Comparison of ENCODE assay signal across 8 cellular contexts in the genomic region with DNA sequence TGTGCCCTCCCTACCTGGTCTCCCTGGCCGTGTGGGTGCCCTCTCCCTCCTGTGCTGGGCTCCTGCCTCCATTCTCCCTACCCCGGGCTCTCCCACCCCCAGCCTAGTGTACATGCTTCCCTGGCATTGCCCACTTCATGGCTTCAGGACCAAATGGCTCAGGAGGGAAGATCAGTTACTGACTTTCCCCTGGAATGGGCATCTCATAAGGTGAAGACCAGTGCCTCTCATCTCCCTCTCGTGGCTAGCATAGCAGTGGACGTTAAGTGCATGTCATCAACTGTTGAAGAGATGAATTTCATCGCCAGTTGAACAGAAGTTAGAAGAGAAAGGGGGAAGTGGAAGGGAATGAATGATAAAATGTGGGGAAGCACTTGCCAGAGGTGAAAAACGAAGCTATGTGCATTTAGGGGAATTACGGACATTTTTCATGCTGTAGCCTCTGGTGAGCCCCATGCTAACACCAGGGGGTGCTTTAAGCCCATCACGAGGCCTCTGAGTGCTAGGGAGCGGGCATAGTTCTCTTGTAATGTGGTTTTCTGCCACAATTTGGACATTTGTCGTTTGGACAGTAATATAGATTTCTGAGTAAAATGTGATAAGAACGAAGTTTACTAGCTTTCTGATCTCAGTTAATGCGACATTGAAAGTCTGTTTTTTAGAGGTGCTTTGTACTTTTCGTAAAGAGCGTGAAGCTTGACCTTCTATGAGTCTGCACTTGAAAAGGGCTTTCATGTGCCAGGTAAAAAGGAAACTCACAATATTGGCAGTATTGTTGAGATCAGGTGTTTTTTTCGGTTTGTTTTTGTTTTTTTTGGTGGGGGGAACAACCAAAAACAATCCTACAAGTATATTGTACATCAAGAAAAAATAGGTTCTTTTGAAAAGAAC.
A peak's percentile ranks its signal among the peaks of the same experiment; 100 is the strongest.
DNase-seq lines count a peak whose midpoint lies in the region; ATAC-seq and TF ChIP-seq lines count a peak whose summit lies in the region.

No MANE protein-coding gene starts in this region.

- TF ChIP-seq EP300 in Ishikawa (IDR thresholded peaks at IDR 0.05; ENCODE audit: borderline replicate concordance) = no peak

- DNase-seq in EH (ENCODE audit: low read depth) (peak; percentile 79), SKM-1 (lab: John Stamatoyannopoulos, UW; ENCODE audit: unreplicated experiment) (peak; percentile 37), amniotic stem cell (lab: John Stamatoyannopoulos, UW) (peak; percentile 64), iPS-NIHi7 (ENCODE audit: extremely low spot score) (peak; percentile 72)
- DNase-seq in stimulated activated CD4-positive, alpha-beta T cell treated with anti-CD3 and anti-CD28 coated beads, Interleukin-1b, Interleukin-23, amount 100 ng/mL, for 4 hours (ENCODE audit: low read depth in 2 of 2) = peak; percentile 29 to 48

- ATAC-seq in GM21619 (IDR thresholded peaks at IDR 0.05; ENCODE audit: unreplicated experiment) (no peak), GM21723 (IDR thresholded peaks at IDR 0.05; ENCODE audit: unreplicated experiment) (no peak)

- TF ChIP-seq RAD21 in Ishikawa (IDR thresholded peaks at IDR 0.05; ENCODE audit: low read depth) = peak; percentile 55

TF ChIP-seq in Ishikawa, 13 proteins besides CTCF, POLR2A, EP300 and RAD21:
- TF ChIP-seq, protein P1, sequence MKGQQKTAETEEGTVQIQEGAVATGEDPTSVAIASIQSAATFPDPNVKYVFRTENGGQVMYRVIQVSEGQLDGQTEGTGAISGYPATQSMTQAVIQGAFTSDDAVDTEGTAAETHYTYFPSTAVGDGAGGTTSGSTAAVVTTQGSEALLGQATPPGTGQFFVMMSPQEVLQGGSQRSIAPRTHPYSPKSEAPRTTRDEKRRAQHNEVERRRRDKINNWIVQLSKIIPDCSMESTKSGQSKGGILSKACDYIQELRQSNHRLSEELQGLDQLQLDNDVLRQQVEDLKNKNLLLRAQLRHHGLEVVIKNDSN (IDR thresholded peaks at IDR 0.05) = no peak
- no peak for TF ChIP-seq TAF1 (IDR thresholded peaks at IDR 0.05; ENCODE audit: low read depth)
- no peak for TF ChIP-seq CEBPB (IDR thresholded peaks at IDR 0.05)
- TF ChIP-seq, protein P2, sequence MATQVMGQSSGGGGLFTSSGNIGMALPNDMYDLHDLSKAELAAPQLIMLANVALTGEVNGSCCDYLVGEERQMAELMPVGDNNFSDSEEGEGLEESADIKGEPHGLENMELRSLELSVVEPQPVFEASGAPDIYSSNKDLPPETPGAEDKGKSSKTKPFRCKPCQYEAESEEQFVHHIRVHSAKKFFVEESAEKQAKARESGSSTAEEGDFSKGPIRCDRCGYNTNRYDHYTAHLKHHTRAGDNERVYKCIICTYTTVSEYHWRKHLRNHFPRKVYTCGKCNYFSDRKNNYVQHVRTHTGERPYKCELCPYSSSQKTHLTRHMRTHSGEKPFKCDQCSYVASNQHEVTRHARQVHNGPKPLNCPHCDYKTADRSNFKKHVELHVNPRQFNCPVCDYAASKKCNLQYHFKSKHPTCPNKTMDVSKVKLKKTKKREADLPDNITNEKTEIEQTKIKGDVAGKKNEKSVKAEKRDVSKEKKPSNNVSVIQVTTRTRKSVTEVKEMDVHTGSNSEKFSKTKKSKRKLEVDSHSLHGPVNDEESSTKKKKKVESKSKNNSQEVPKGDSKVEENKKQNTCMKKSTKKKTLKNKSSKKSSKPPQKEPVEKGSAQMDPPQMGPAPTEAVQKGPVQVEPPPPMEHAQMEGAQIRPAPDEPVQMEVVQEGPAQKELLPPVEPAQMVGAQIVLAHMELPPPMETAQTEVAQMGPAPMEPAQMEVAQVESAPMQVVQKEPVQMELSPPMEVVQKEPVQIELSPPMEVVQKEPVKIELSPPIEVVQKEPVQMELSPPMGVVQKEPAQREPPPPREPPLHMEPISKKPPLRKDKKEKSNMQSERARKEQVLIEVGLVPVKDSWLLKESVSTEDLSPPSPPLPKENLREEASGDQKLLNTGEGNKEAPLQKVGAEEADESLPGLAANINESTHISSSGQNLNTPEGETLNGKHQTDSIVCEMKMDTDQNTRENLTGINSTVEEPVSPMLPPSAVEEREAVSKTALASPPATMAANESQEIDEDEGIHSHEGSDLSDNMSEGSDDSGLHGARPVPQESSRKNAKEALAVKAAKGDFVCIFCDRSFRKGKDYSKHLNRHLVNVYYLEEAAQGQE (IDR thresholded peaks at IDR 0.05; ENCODE audit: low read depth) = no peak
- TF ChIP-seq TCF12 (IDR thresholded peaks at IDR 0.05; ENCODE audit: low read depth) = no peak
